In the genomic region with DNA sequence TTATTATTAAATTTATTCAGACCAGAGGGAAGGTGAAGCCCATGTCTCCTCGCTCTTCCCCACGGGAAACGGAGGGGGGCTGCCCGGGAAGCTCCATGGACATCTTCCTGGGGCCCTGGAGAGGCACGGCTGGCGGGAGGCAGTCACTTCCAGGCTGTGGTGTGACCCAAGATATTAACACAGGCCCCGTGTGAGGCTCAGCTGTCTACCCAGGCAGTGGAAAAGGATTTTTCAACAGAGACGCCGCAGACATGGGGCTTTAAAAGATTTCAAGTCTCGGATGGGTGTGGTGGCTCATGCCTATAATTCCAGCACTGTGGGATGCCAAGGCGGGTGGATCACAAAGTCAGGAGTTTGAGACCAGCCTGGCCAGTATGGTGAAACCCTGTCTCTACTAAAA, we compare ENCODE assay signal across 30 cellular contexts.
"Had no signal": no experiment of that assay in that cellular context is flagged by ENCODE, and none has a peak within 500 bp of the region (broad histone marks: within the 10 kb centered on the region; RNA-seq: fewer than 3 reads in every experiment).

No MANE protein-coding gene starts in this region.

- H3K4me3 Mint-ChIP-seq: activated CD8-positive, alpha-beta T cell treated with anti-CD3 and anti-CD28 coated beads for 36 hours; activated naive CD4-positive, alpha-beta T cell treated with anti-CD3 and anti-CD28 coated beads for 36 hours; activated naive CD8-positive, alpha-beta T cell treated with anti-CD3 and anti-CD28 coated beads, Interleukin-2, amount 10 ng/mL, durations not matched to agents 7 days and 5 days; activated T-helper 1 cell treated with anti-CD3 and anti-CD28 coated beads, Interleukin-12 subunit alpha, Interleukin-12 subunit beta, Interleukin-2, Interleukin-4 antibody, amounts not matched to agents 30 ng/mL and 10 ng/mL and 1 ng/mL, durations not matched to agents 14 hours and 24 hours and 36 hours; brain; dendritic cell treated with granulocyte-macrophage colony-stimulating factor and Interleukin-4, amounts not matched to agents 40 ng/mL and 50 ng/mL, for 4 days; nephron progenitor cell; stimulated activated naive B cell treated with anti-CD40 and anti-IgM and Interleukin-4, amounts not matched to agents 10 μg/mL and 1 μg/mL and 100 μg/mL, for 72 hours had no signal

- H3K36me3 Mint-ChIP-seq: activated naive CD8-positive, alpha-beta T cell treated with anti-CD3 and anti-CD28 coated beads, Interleukin-2, amount 10 ng/mL, durations not matched to agents 7 days and 5 days; brain; stimulated activated naive B cell treated with anti-CD40 and anti-IgM and Interleukin-4, amounts not matched to agents 10 μg/mL and 1 μg/mL and 100 μg/mL, for 72 hours had no signal

- H3K9me3 ChIP-seq: ascending aorta, esophagus muscularis mucosa, left lung, mucosa of descending colon, neutrophil, ovary, prostate gland, stomach, tibial artery had no signal

- H3K27ac Mint-ChIP-seq: activated CD8-positive, alpha-beta T cell treated with anti-CD3 and anti-CD28 coated beads for 36 hours; activated naive CD4-positive, alpha-beta T cell treated with anti-CD3 and anti-CD28 coated beads for 36 hours; activated naive CD8-positive, alpha-beta T cell treated with anti-CD3 and anti-CD28 coated beads, Interleukin-2, amount 10 ng/mL, durations not matched to agents 7 days and 5 days; activated T-helper 1 cell treated with anti-CD3 and anti-CD28 coated beads, Interleukin-12 subunit alpha, Interleukin-12 subunit beta, Interleukin-2, Interleukin-4 antibody, amounts not matched to agents 30 ng/mL and 10 ng/mL and 1 ng/mL, durations not matched to agents 14 hours and 24 hours and 36 hours; brain; dendritic cell treated with granulocyte-macrophage colony-stimulating factor and Interleukin-4, amounts not matched to agents 40 ng/mL and 50 ng/mL, for 4 days; stimulated activated naive B cell treated with anti-CD40 and anti-IgM and Interleukin-4, amounts not matched to agents 10 μg/mL and 1 μg/mL and 100 μg/mL, for 72 hours had no signal

- DNase-seq: activated CD4-positive, alpha-beta T cell treated with anti-CD3 and anti-CD28 coated beads for 1 hour; activated CD4-positive, alpha-beta T cell treated with anti-CD3 and anti-CD28 coated beads, Interleukin-2, amount 50 U/mL, for 1 hour; activated CD8-positive, alpha-beta T cell treated with anti-CD3 and anti-CD28 coated beads for 36 hours; activated effector memory CD4-positive, alpha-beta T cell treated with anti-CD3 and anti-CD28 coated beads, Interleukin-2, amount 50 U/mL, for 16 hours; activated naive CD4-positive, alpha-beta T cell treated with anti-CD3 and anti-CD28 coated beads for 36 hours; activated naive CD8-positive, alpha-beta T cell treated with anti-CD3 and anti-CD28 coated beads, Interleukin-2, amount 10 ng/mL, durations not matched to agents 7 days and 5 days; activated T-cell treated with anti-CD3 and anti-CD28 coated beads, Interleukin-2, amount 50 U/mL, for 1 hour; foreskin keratinocyte; heart right ventricle; left lung; mesendoderm; mucosa of descending colon; nephron progenitor cell; retina; small intestine; stimulated activated CD4-positive, alpha-beta T cell treated with anti-CD3 and anti-CD28 coated beads, Interleukin-1b, Interleukin-23, amount 100 ng/mL, for 48 hours; stimulated activated naive B cell treated with anti-CD40 and anti-IgM and Interleukin-4, amounts not matched to agents 10 μg/mL and 1 μg/mL and 100 μg/mL, for 72 hours; stomach; T-helper 2 cell; tibial artery had no signal

- H3K9me3 Mint-ChIP-seq: activated CD8-positive, alpha-beta T cell treated with anti-CD3 and anti-CD28 coated beads for 36 hours; activated naive CD4-positive, alpha-beta T cell treated with anti-CD3 and anti-CD28 coated beads for 36 hours; activated T-helper 1 cell treated with anti-CD3 and anti-CD28 coated beads, Interleukin-12 subunit alpha, Interleukin-12 subunit beta, Interleukin-2, Interleukin-4 antibody, amounts not matched to agents 30 ng/mL and 10 ng/mL and 1 ng/mL, durations not matched to agents 14 hours and 24 hours and 36 hours; dendritic cell treated with granulocyte-macrophage colony-stimulating factor and Interleukin-4, amounts not matched to agents 40 ng/mL and 50 ng/mL, for 4 days; stimulated activated naive B cell treated with anti-CD40 and anti-IgM and Interleukin-4, amounts not matched to agents 10 μg/mL and 1 μg/mL and 100 μg/mL, for 72 hours had no signal

- H3K36me3 ChIP-seq: ascending aorta, cardiac muscle cell, esophagus muscularis mucosa, heart right ventricle, left lung, neutrophil, ovary, prostate gland, stomach, tibial artery had no signal

- H3K4me3 ChIP-seq: ascending aorta, cardiac muscle cell, esophagus muscularis mucosa, heart right ventricle, left lung, lung, mucosa of descending colon, ovary, prostate gland, stomach, tibial artery had no signal

- H3K27ac ChIP-seq: ascending aorta, cardiac muscle cell, esophagus muscularis mucosa, foreskin keratinocyte, heart right ventricle, left lung, neutrophil, ovary, prostate gland, tibial artery had no signal

- H3K27me3 ChIP-seq: ascending aorta, cardiac muscle cell, esophagus muscularis mucosa, foreskin keratinocyte, heart right ventricle, left lung, neutrophil, ovary, stomach had no signal

- H3K4me1 Mint-ChIP-seq: nephron progenitor cell had no signal

- H3K4me1 ChIP-seq: ascending aorta, esophagus muscularis mucosa, foreskin keratinocyte, left lung, prostate gland, tibial artery had no signal

- H3K27me3 Mint-ChIP-seq: activated CD8-positive, alpha-beta T cell treated with anti-CD3 and anti-CD28 coated beads for 36 hours; dendritic cell treated with granulocyte-macrophage colony-stimulating factor and Interleukin-4, amounts not matched to agents 40 ng/mL and 50 ng/mL, for 4 days; stimulated activated naive B cell treated with anti-CD40 and anti-IgM and Interleukin-4, amounts not matched to agents 10 μg/mL and 1 μg/mL and 100 μg/mL, for 72 hours had no signal
